ENCODE assay signal across 22 cellular contexts in the genomic region with DNA sequence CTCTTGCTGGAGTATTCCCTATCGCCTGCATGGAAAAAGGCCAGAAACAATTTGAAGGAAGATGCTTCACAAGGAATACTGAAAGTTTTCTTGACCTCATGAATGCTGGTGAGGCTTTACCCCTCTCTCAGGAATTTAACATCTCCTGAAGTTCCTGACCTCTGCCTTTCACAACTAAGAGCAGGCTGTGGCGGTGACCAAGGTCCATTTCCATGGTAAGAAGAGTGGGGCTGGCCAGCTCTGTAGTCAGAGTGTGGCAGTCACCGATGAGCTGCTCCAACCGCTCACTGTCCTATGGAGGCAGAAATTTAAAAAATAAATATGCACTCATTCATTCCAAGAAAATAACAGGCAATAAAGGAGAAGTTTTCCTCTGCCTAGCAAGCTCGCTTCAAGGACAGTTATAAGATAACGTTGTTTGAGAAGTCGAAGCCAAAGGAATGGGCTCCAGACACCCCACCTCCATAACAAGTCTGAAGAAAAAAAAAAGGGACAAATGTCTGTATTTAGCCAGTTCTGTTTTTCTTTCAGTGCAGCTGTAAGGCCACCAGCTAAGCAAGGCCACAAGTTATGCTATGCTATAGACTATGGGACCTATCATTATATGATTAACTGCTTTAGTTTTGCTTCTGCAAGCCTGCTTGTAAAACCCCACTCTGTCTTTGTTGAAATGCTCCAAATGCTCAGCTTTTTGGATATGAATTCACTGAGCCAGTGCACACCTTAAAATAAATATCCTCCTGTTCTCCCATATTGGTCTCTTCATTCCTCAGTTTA. TPM values are rescaled to one million over a fixed set of nuclear protein-coding genes. Genes with fewer than 3 reads are reported as not detected.
DNase-seq lines count a peak whose midpoint lies in the region; ATAC-seq and TF ChIP-seq lines count a peak whose summit lies in the region.
"Had no signal": no experiment of that assay in that cellular context is flagged by ENCODE, and none has a peak within 500 bp of the region (broad histone marks: within the 10 kb centered on the region; RNA-seq: fewer than 3 reads in every experiment).

No MANE protein-coding gene starts in this region.

- intact Hi-C loops in esophagus muscularis mucosa (cut with DNase I) (no loop called here), left colon (cut with DNase I, micrococcal nuclease) (no loop called here), PC-3 (cut with micrococcal nuclease) (no loop called here)

- no peak for ATAC-seq in activated CD8-positive, alpha-beta memory T cell treated with anti-CD3 and anti-CD28 coated beads, Interleukin-2, amount 10 ng/mL, durations not matched to agents 7 days and 5 days
- no peak for ATAC-seq in left colon
- no peak for ATAC-seq in PC-3
- ATAC-seq: A549, K562 had no signal

- no peaks in the 10 kb centered on the region for H3F3A ChIP-seq in PC-3 (ENCODE audit: low read length, unreplicated experiment)

- H3K36me3 Mint-ChIP-seq in activated CD8-positive, alpha-beta memory T cell treated with anti-CD3 and anti-CD28 coated beads, Interleukin-2, amount 10 ng/mL, durations not matched to agents 7 days and 5 days: peaks cover 1% of the 10 kb centered on the region

- H3K4me1 Mint-ChIP-seq in activated CD8-positive, alpha-beta memory T cell treated with anti-CD3 and anti-CD28 coated beads, Interleukin-2, amount 10 ng/mL, durations not matched to agents 7 days and 5 days: peaks cover 71% of the 10 kb centered on the region

- TF ChIP-seq EP300 in esophagus muscularis mucosa (IDR thresholded peaks at IDR 0.05): no peak

- no peak overlapping the region for H3K4me3 Mint-ChIP-seq in activated CD8-positive, alpha-beta memory T cell treated with anti-CD3 and anti-CD28 coated beads, Interleukin-2, amount 10 ng/mL, durations not matched to agents 7 days and 5 days
- H3K4me3 Mint-ChIP-seq: B cell had no signal

- POLR2A ChIA-PET in PC-3 (lab: Charles Lee; ENCODE audit: unreplicated experiment): no interaction called here

- BruUV-seq in PC-3 (replicated peaks; lab: Mats Ljungman, UMichigan): no TSS peak

- H3K9me3 Mint-ChIP-seq in activated CD8-positive, alpha-beta memory T cell treated with anti-CD3 and anti-CD28 coated beads, Interleukin-2, amount 10 ng/mL, durations not matched to agents 7 days and 5 days (ENCODE audit: low read depth): no peaks in the 10 kb centered on the region

- no peaks in the 10 kb centered on the region for H3K79me2 ChIP-seq in PC-3 (ENCODE audit: low read length)

- no peak overlapping the region for H3K4me3 ChIP-seq in esophagus muscularis mucosa
- H3K4me3 ChIP-seq in PC-3 (ENCODE audit: low read length): no peak overlapping the region
- H3K4me3 ChIP-seq: A549, GM12878, HAP-1, K562, PC-9 had no signal

- H4K20me1 ChIP-seq in PC-3 (ENCODE audit: low read length): no peaks in the 10 kb centered on the region

- H3K9ac ChIP-seq in PC-3 (ENCODE audit: low read length): no peak overlapping the region

- H3K4me2 ChIP-seq in PC-3 (ENCODE audit: low read length): no peak overlapping the region
- H3K4me2 ChIP-seq: A549, PC-9 had no signal

- H3K27me3 ChIP-seq in esophagus muscularis mucosa (no peaks in the 10 kb centered on the region), PC-3 (ENCODE audit: low read length) (peaks cover 4% of the 10 kb centered on the region; the same call in 1 of the 2 replicates)

- no peaks in the 10 kb centered on the region for H3K9me2 ChIP-seq in PC-3 (replicated peaks; ENCODE audit: low read length)

- TF ChIP-seq POLR2A in esophagus muscularis mucosa (IDR thresholded peaks at IDR 0.05; ENCODE audit: low read depth): no peak

- no peaks in the 10 kb centered on the region for H3K9me3 ChIP-seq in esophagus muscularis mucosa
- no peaks in the 10 kb centered on the region for H3K9me3 ChIP-seq in PC-3 (ENCODE audit: low read length)
- H3K9me3 ChIP-seq: A549, HAP-1 had no signal

- H3K36me3 ChIP-seq in esophagus muscularis mucosa: no peaks in the 10 kb centered on the region
- H3K36me3 ChIP-seq in PC-3 (ENCODE audit: low read depth, low read length): no peaks in the 10 kb centered on the region
- H3K36me3 ChIP-seq: HAP-1 had no signal

- TF ChIP-seq CTCF in esophagus muscularis mucosa (IDR thresholded peaks at IDR 0.05): no peak
- TF ChIP-seq CTCF in PC-3 (conservative IDR thresholded peaks at IDR 0.05; ENCODE audit: low read depth, low read length): no peak

- peaks cover 5% of the 10 kb centered on the region for H3K27me3 Mint-ChIP-seq in activated CD8-positive, alpha-beta memory T cell treated with anti-CD3 and anti-CD28 coated beads, Interleukin-2, amount 10 ng/mL, durations not matched to agents 7 days and 5 days

- 84% methylated on average over 7 of the region's 7 CpGs for WGBS in esophagus muscularis mucosa

- H3K4me1 ChIP-seq in esophagus muscularis mucosa (no peaks in the 10 kb centered on the region), PC-3 (ENCODE audit: insufficient read depth, low read length) (no peaks in the 10 kb centered on the region)
- H3K4me1 ChIP-seq: A549, HAP-1 had no signal

- no peak for DNase-seq in activated CD8-positive, alpha-beta memory T cell treated with anti-CD3 and anti-CD28 coated beads, Interleukin-2, amount 10 ng/mL, durations not matched to agents 7 days and 5 days
- no peak for DNase-seq in activated CD8-positive, alpha-beta memory T cell treated with anti-CD3 and anti-CD28 coated beads for 24 hours
- DNase-seq in NAMALWA (ENCODE audit: low spot score) (peak; percentile 60), esophagus muscularis mucosa (ENCODE audit: extremely low spot score) (peak; percentile 37), left colon (no peak), superior temporal gyrus (ENCODE audit: extremely low spot score) (no peak), PC-3 (no peak)
- DNase-seq: DMS 273 treated with DMSO at 0.1 percent for 48 hours, DMS79 treated with DMSO at 0.1 percent for 48 hours, NCI-H1694, NCI-H2081, NCI-H2171, NCI-H524 treated with DMSO at 0.1 percent for 48 hours, NCI-H82, PC-9, RPMI8226, SHP77 had no signal

- CTCF ChIA-PET in activated CD8-positive, alpha-beta memory T cell treated with anti-CD3 and anti-CD28 coated beads, Interleukin-2, amount 10 ng/mL, durations not matched to agents 7 days and 5 days (lab: Charles Lee): interaction anchor here (0.9 to 2.8 kb wide), 8 partner anchors 8 to 278 kb away, joined by 3 to 11 read pairs (median 4); a partner anchor contains a TSS
- CTCF ChIA-PET in PC-3 (lab: Charles Lee): no interaction called here

- no peak overlapping the region for H2AFZ ChIP-seq in PC-3 (ENCODE audit: low read length)
- H2AFZ ChIP-seq: PC-9 had no signal

- no peak overlapping the region for H3K27ac ChIP-seq in esophagus muscularis mucosa (replicated peaks in 1 of 4)
- no peak overlapping the region for H3K27ac ChIP-seq in PC-3 (ENCODE audit: low read length)
- H3K27ac ChIP-seq: A549, PC-9 had no signal

- peak overlapping the region; percentile 65 for H3K27ac Mint-ChIP-seq in activated CD8-positive, alpha-beta memory T cell treated with anti-CD3 and anti-CD28 coated beads, Interleukin-2, amount 10 ng/mL, durations not matched to agents 7 days and 5 days
- H3K27ac Mint-ChIP-seq: B cell had no signal

RNA-seq across cellular contexts. Expression of a gene that starts 6.0 kb away (rescaled TPM):
- 10 to 100 TPM; 22.8 to 56.5 TPM for total RNA-seq in activated CD8-positive, alpha-beta memory T cell treated with anti-CD3 and anti-CD28 coated beads, Interleukin-2, amount 10 ng/mL, durations not matched to agents 7 days and 5 days
- under 1 TPM in 1 of 4 donors, not detected in 3; 0.80 TPM for total RNA-seq in esophagus muscularis mucosa
- 1 to 10 TPM in 1 of 2 donors, not detected in 1; 3.0 TPM for total RNA-seq in left colon
- total RNA-seq in PC-3 (2014; rRNA removed): not detected in 2 replicates
- total RNA-seq: PC-9 had no signal

RNA-seq across cellular contexts. Expression of a gene that starts 8.4 kb away (rescaled TPM):
- 10 to 100 TPM; 10.5 to 35.6 TPM for total RNA-seq in activated CD8-positive, alpha-beta memory T cell treated with anti-CD3 and anti-CD28 coated beads, Interleukin-2, amount 10 ng/mL, durations not matched to agents 7 days and 5 days
- total RNA-seq in esophagus muscularis mucosa (not detected), left colon (under 1 TPM in 1 of 2 donors, not detected in 1; 0.64 TPM), PC-3 (2014; rRNA removed) (not detected in 2 replicates)
- total RNA-seq: PC-9 had no signal

RNA-seq across cellular contexts. Expression of a gene that starts 28.5 kb away (rescaled TPM):
- total RNA-seq in activated CD8-positive, alpha-beta memory T cell treated with anti-CD3 and anti-CD28 coated beads, Interleukin-2, amount 10 ng/mL, durations not matched to agents 7 days and 5 days: 1 to 10 TPM; 5.8 to 9.9 TPM
- total RNA-seq in esophagus muscularis mucosa: 1 to 10 TPM in 3 of 4 donors, not detected in 1; 2.1 to 5.8 (median 2.7) TPM
- total RNA-seq in left colon: 1 to 10 TPM; 7.4 to 8.9 TPM
- total RNA-seq in PC-3 (2014; rRNA removed): 1.4 and 4.3 TPM in 2 replicates

RNA-seq across cellular contexts. Expression of a gene that starts 59.5 kb away (rescaled TPM):
- total RNA-seq in activated CD8-positive, alpha-beta memory T cell treated with anti-CD3 and anti-CD28 coated beads, Interleukin-2, amount 10 ng/mL, durations not matched to agents 7 days and 5 days: 1 to 10 TPM in 1 of 2 experiments, under 1 TPM in 1; 0.45 to 1.1 TPM
- total RNA-seq in esophagus muscularis mucosa (under 1 TPM in 1 of 4 donors, not detected in 3; 0.19 TPM), left colon (under 1 TPM; 0.22 to 0.70 TPM), PC-3 (2014; rRNA removed) (0.07 TPM in 1 of 2 replicates, not detected in the other)
- total RNA-seq: K562 had no signal

Comparison
In these comparisons a context has a peak if more than half of its experiments do, and no peak if none do; other contexts are left out.
1. DNase-seq: peak in NAMALWA (single experiment) and esophagus muscularis mucosa (single experiment); none in activated CD8-positive, alpha-beta memory T cell treated with anti-CD3 and anti-CD28 coated beads, Interleukin-2, amount 10 ng/mL, durations not matched to agents 7 days and 5 days (single experiment), activated CD8-positive, alpha-beta memory T cell treated with anti-CD3 and anti-CD28 coated beads for 24 hours (single experiment), left colon (0 of 2), superior temporal gyrus (single experiment) and PC-3 (single experiment).
2. RNA of a gene that starts 6.0 kb away (total RNA-seq): 22.8 to 56.5 TPM in activated CD8-positive, alpha-beta memory T cell treated with anti-CD3 and anti-CD28 coated beads, Interleukin-2, amount 10 ng/mL, durations not matched to agents 7 days and 5 days; 3.0 TPM in left colon, 0.80 TPM in esophagus muscularis mucosa and not detected in PC-3; every median in the first group is over 4 times any median in the second.
3. RNA of a gene that starts 8.4 kb away (total RNA-seq): 10.5 to 35.6 TPM in activated CD8-positive, alpha-beta memory T cell treated with anti-CD3 and anti-CD28 coated beads, Interleukin-2, amount 10 ng/mL, durations not matched to agents 7 days and 5 days; 0.64 TPM in left colon, not detected in esophagus muscularis mucosa and not detected in PC-3; every median in the first group is over 4 times any median in the second.